In genomic region chr11:15327786-15328231, GRCh38 we compare ENCODE assay signal across 10 cellular contexts.
DNase-seq lines count a peak whose midpoint lies in the region; ATAC-seq and TF ChIP-seq lines count a peak whose summit lies in the region.
"Had no signal": no experiment of that assay in that cellular context is flagged by ENCODE, and none has a peak within 500 bp of the region (broad histone marks: within the 10 kb centered on the region; RNA-seq: fewer than 3 reads in every experiment).

No MANE protein-coding gene starts in this region.

- DNase-seq in DMS153 treated with DMSO at 0.1 percent for 48 hours (lab: John Stamatoyannopoulos, UW; ENCODE audit: unreplicated experiment) (peak; percentile 22), GM23338 (ENCODE audit: low spot score) (peak; percentile 93), NCI-H2107 treated with DMSO at 0.1 percent for 48 hours (lab: John Stamatoyannopoulos, UW; ENCODE audit: unreplicated experiment) (peak; percentile 86), T47D (ENCODE audit: low read depth in 1 of 2, low spot score in 1 of 2) (peak; percentile 30 to 83), kidney tubule cell (ENCODE audit: low spot score) (peak; percentile 68), upper lobe of right lung (no peak), OCI-M2 (lab: John Stamatoyannopoulos, UW; ENCODE audit: unreplicated experiment) (no peak)
- no peak for DNase-seq in central memory CD4-positive, alpha-beta T cell

- H3K4me1 ChIP-seq in GM23338 (ENCODE audit: insufficient read depth) (peaks cover 4% of the 10 kb centered on the region; the same call in 1 of the 2 replicates), upper lobe of right lung (no peaks in the 10 kb centered on the region)

- H2AFZ ChIP-seq in GM23338, result peak overlapping the region; percentile 93; the same call in 1 of the 2 replicates

- H3K27me3 ChIP-seq in GM23338 (ENCODE audit: insufficient read depth) (no peaks in the 10 kb centered on the region), upper lobe of right lung (no peaks in the 10 kb centered on the region)

- H3K27ac Mint-ChIP-seq in GM23338, result peak overlapping the region; percentile 64; the same call in 1 of the 2 replicates
- H3K27ac Mint-ChIP-seq: T-helper 1 cell treated with Interleukin-12 subunit alpha and Interleukin-12 subunit beta and Interleukin-4 antibody, amounts not matched to agents 30 μg/mL and 1 μg/mL, for 36 hours had no signal

- H3K9me3 ChIP-seq in upper lobe of right lung, result no peaks in the 10 kb centered on the region

- TF ChIP-seq CTCF in GM23338 (conservative IDR thresholded peaks at IDR 0.05; ENCODE audit: low read depth in 2 of 2) (peak; percentile 83 to 98), upper lobe of right lung (IDR thresholded peaks at IDR 0.05) (peak; percentile 48)

- H3K36me3 ChIP-seq in GM23338 (ENCODE audit: insufficient read depth) (no peaks in the 10 kb centered on the region), upper lobe of right lung (no peaks in the 10 kb centered on the region)

- in situ Hi-C loops in T47D (cut with HindIII; ENCODE audit: low pct_unique_long_range_greater_than_20kb, low sequenced_read_pairs), result no loop called here

- no peaks in the 10 kb centered on the region for H3K36me3 Mint-ChIP-seq in GM23338 (ENCODE audit: low read depth)

- H3K4me3 Mint-ChIP-seq in GM23338, result no peak overlapping the region
- H3K4me3 Mint-ChIP-seq: T-helper 1 cell treated with Interleukin-12 subunit alpha and Interleukin-12 subunit beta and Interleukin-4 antibody, amounts not matched to agents 30 μg/mL and 1 μg/mL, for 36 hours had no signal

- no peaks in the 10 kb centered on the region for H3K9me3 Mint-ChIP-seq in GM23338
- H3K9me3 Mint-ChIP-seq: T-helper 1 cell treated with Interleukin-12 subunit alpha and Interleukin-12 subunit beta and Interleukin-4 antibody, amounts not matched to agents 30 μg/mL and 1 μg/mL, for 36 hours had no signal

- peaks cover 4% of the 10 kb centered on the region; the same call in 2 of the 3 replicates for H3K4me1 Mint-ChIP-seq in GM23338

- no peaks in the 10 kb centered on the region for H3F3A ChIP-seq in GM23338 (replicated peaks; ENCODE audit: low read depth)

- no peaks in the 10 kb centered on the region for H4K20me1 ChIP-seq in GM23338 (replicated peaks; ENCODE audit: insufficient read depth)

- H3K4me3 ChIP-seq in GM23338 (no peak overlapping the region), upper lobe of right lung (no peak overlapping the region)
- H3K4me3 ChIP-seq: skin epidermis had no signal

- no peaks in the 10 kb centered on the region for H3K9me2 ChIP-seq in GM23338 (ENCODE audit: insufficient read depth)

- H3K4me2 ChIP-seq in GM23338, result peak overlapping the region; percentile 23; the same call in 1 of the 2 replicates

- intact Hi-C loops in upper lobe of right lung (cut with DNase I), result no loop called here

- peaks cover 6% of the 10 kb centered on the region for H3K27me3 Mint-ChIP-seq in GM23338 (ENCODE audit: insufficient read depth, low read depth, poor library complexity)

- peak; percentile 99 for ATAC-seq in GM23338
- ATAC-seq in upper lobe of right lung, result peak; percentile 78

- H3K27ac ChIP-seq in GM23338 (ENCODE audit: low read depth), result no peak overlapping the region
- H3K27ac ChIP-seq in upper lobe of right lung, result no peak overlapping the region
- H3K27ac ChIP-seq: skin epidermis had no signal

- no peaks in the 10 kb centered on the region for H3K79me2 ChIP-seq in GM23338 (replicated peaks; ENCODE audit: insufficient read depth)

TF ChIP-seq in GM23338, 12 proteins besides CTCF, POLR2A, EP300 and RAD21:
- TF ChIP-seq CREB1 (CRISPR knock-in tag; IDR thresholded peaks at IDR 0.05; ENCODE audit: low read depth), result no peak
- TF ChIP-seq REST (IDR thresholded peaks at IDR 0.05; ENCODE audit: unreplicated experiment), result no peak
- no peak for TF ChIP-seq JUNB (IDR thresholded peaks at IDR 0.05; ENCODE audit: unreplicated experiment)
- no peak for TF ChIP-seq EZH2phosphoT487 (IDR thresholded peaks at IDR 0.05; ENCODE audit: unreplicated experiment)

Comparison
In these comparisons a context has a peak if more than half of its experiments do, and no peak if none do; other contexts are left out.
1. DNase-seq: peak in DMS153 treated with DMSO at 0.1 percent for 48 hours (single experiment), GM23338 (single experiment), NCI-H2107 treated with DMSO at 0.1 percent for 48 hours (single experiment), T47D (2 of 2) and kidney tubule cell (single experiment); none in upper lobe of right lung (single experiment), OCI-M2 (single experiment) and central memory CD4-positive, alpha-beta T cell (single experiment).